ENCODE assay signal across 8 cellular contexts in genomic region chr7:142782922-142783900, GRCh38. TPM values are rescaled to one million over a fixed set of nuclear protein-coding genes. Genes with fewer than 3 reads are reported as not detected.
DNase-seq lines count a peak whose midpoint lies in the region; ATAC-seq and TF ChIP-seq lines count a peak whose summit lies in the region.

No MANE protein-coding gene starts in this region.

- POLR2A ChIA-PET in PC-3 (lab: Charles Lee; ENCODE audit: unreplicated experiment), result no interaction called here

- peak; percentile 85 for ATAC-seq in PC-3
- peak; percentile 44 to 54 for ATAC-seq in activated T-cell treated with anti-CD3 and anti-CD28 coated beads, Interleukin-2, amount 50 U/mL, for 72 hours (replicated peaks in 1 of 2)
- peak; percentile 77 to 81 for ATAC-seq in naive B cell (ENCODE audit: low read depth in 2 of 2)

- no peaks in the 10 kb centered on the region for H3K9me3 Mint-ChIP-seq in activated T-cell treated with anti-CD3 and anti-CD28 coated beads, Interleukin-2, amount 50 U/mL, for 72 hours
- no peaks in the 10 kb centered on the region for H3K9me3 Mint-ChIP-seq in naive B cell

- peak overlapping the region; percentile 78 to 85 for H3K4me3 Mint-ChIP-seq in activated T-cell treated with anti-CD3 and anti-CD28 coated beads, Interleukin-2, amount 50 U/mL, for 72 hours
- peak overlapping the region; percentile 80 to 96 (median 88) for H3K4me3 Mint-ChIP-seq in naive B cell

- no peaks in the 10 kb centered on the region for H4K20me1 ChIP-seq in PC-3 (ENCODE audit: low read length)

- no peaks in the 10 kb centered on the region for H3K27me3 ChIP-seq in PC-3 (ENCODE audit: low read length)

- H2AFZ ChIP-seq in PC-3 (ENCODE audit: low read length), result peak overlapping the region; percentile 94

- H3K4me1 ChIP-seq in ES-I3 (ENCODE audit: insufficient read depth, low read length), result no peaks in the 10 kb centered on the region
- 0 out of 2 replicates have a peak, but pooled peaks cover 4% of the 10 kb centered on the region for H3K4me1 ChIP-seq in PC-3 (ENCODE audit: insufficient read depth, low read length)

- no peaks in the 10 kb centered on the region for H3K27me3 Mint-ChIP-seq in activated T-cell treated with anti-CD3 and anti-CD28 coated beads, Interleukin-2, amount 50 U/mL, for 72 hours (ENCODE audit: low read depth)
- no peaks in the 10 kb centered on the region for H3K27me3 Mint-ChIP-seq in naive B cell

- H3K9me3 ChIP-seq in ES-I3 (ENCODE audit: control insufficient read depth, insufficient read depth, low read length) (no peaks in the 10 kb centered on the region), PC-3 (ENCODE audit: low read length) (no peaks in the 10 kb centered on the region)

- H3K4me1 Mint-ChIP-seq in activated T-cell treated with anti-CD3 and anti-CD28 coated beads, Interleukin-2, amount 50 U/mL, for 72 hours (ENCODE audit: low read depth), result peaks cover 15% of the 10 kb centered on the region
- peaks cover 26 to 50% (median 28%) of the 10 kb centered on the region in 3 donors for H3K4me1 Mint-ChIP-seq in naive B cell

- peak overlapping the region; percentile 17; the same call in 1 of the 2 replicates for H3K27ac ChIP-seq in PC-3 (ENCODE audit: low read length)

- CTCF ChIA-PET in PC-3 (lab: Charles Lee), result interaction anchor here (0.6 to 3.0 kb wide), 33 partner anchors 9 to 266 kb away, joined by 3 to 90 read pairs (median 5); no protein-coding TSS in a partner anchor

- peak overlapping the region; percentile 65 for H3K4me3 ChIP-seq in PC-3 (ENCODE audit: low read length)

- no TSS peak for BruUV-seq in PC-3 (replicated peaks; lab: Mats Ljungman, UMichigan)

- no peaks in the 10 kb centered on the region for H3K9me2 ChIP-seq in PC-3 (replicated peaks; ENCODE audit: low read length)

- no peaks in the 10 kb centered on the region for H3K36me3 ChIP-seq in ES-I3 (ENCODE audit: insufficient read depth, low read length)
- H3K36me3 ChIP-seq in PC-3 (ENCODE audit: low read depth, low read length), result no peaks in the 10 kb centered on the region

- H3F3A ChIP-seq in PC-3 (ENCODE audit: low read length, unreplicated experiment), result no peaks in the 10 kb centered on the region

- peak overlapping the region; percentile 93 for H3K27ac Mint-ChIP-seq in activated T-cell treated with anti-CD3 and anti-CD28 coated beads, Interleukin-2, amount 50 U/mL, for 72 hours
- peak overlapping the region; percentile 82 to 95 (median 88) for H3K27ac Mint-ChIP-seq in naive B cell

- intact Hi-C loops in PC-3 (cut with micrococcal nuclease), result loop anchor here (1.0 to 2.0 kb wide), 10 partner anchors 28 to 248 kb away; no protein-coding TSS in a partner anchor

- peak; percentile 97 for TF ChIP-seq CTCF in PC-3 (conservative IDR thresholded peaks at IDR 0.05; ENCODE audit: low read depth, low read length)

- peak; percentile 40 for DNase-seq in GOT3 (lab: John Stamatoyannopoulos, UW)
- peak; percentile 73 for DNase-seq in KG1 (lab: John Stamatoyannopoulos, UW)
- DNase-seq in PC-3, result peak; percentile 94
- DNase-seq in activated T-cell treated with anti-CD3 and anti-CD28 coated beads, Interleukin-2, amount 50 U/mL, for 72 hours, result peak; percentile 75 to 76
- DNase-seq in fibroblast of gingiva (ENCODE audit: low read depth), result peak; percentile 87
- DNase-seq in naive B cell, result peak; percentile 83
- peak; percentile 93 for DNase-seq in superior temporal gyrus (ENCODE audit: extremely low spot score)

- H3K36me3 Mint-ChIP-seq in activated T-cell treated with anti-CD3 and anti-CD28 coated beads, Interleukin-2, amount 50 U/mL, for 72 hours (ENCODE audit: insufficient read depth in 2 of 2), result peaks cover 4 to 6% of the 10 kb centered on the region in 2 donors
- peaks cover 0 to under 1% of the 10 kb centered on the region in 2 donors for H3K36me3 Mint-ChIP-seq in naive B cell

- H3K4me2 ChIP-seq in PC-3 (ENCODE audit: low read length), result peak overlapping the region; percentile 92

- no peaks in the 10 kb centered on the region for H3K79me2 ChIP-seq in PC-3 (ENCODE audit: low read length)

- H3K9ac ChIP-seq in ES-I3 (ENCODE audit: low read depth, low read length), result peak overlapping the region; percentile 56; the same call in 1 of the 2 replicates
- H3K9ac ChIP-seq in PC-3 (ENCODE audit: low read length), result peak overlapping the region; percentile 49

RNA-seq across cellular contexts. Expression of gene PRSS2, which starts 12.4 kb away (rescaled TPM):
- 0.40 TPM in 1 of 2 replicates, not detected in the other for total RNA-seq in PC-3 (2014; rRNA removed)
- total RNA-seq in activated T-cell treated with anti-CD3 and anti-CD28 coated beads, Interleukin-2, amount 50 U/mL, for 72 hours, result not detected
- under 1 TPM in 1 of 6 donors, not detected in 5; 0.41 TPM for polyA plus RNA-seq in naive B cell (ENCODE audit: low read depth in 6 of 6)

RNA-seq across cellular contexts. Expression of gene PRSS1, which starts 33.9 kb away (rescaled TPM):
- total RNA-seq in PC-3 (2014; rRNA removed), result not detected in 2 replicates
- total RNA-seq in activated T-cell treated with anti-CD3 and anti-CD28 coated beads, Interleukin-2, amount 50 U/mL, for 72 hours, result not detected
- polyA plus RNA-seq in naive B cell (ENCODE audit: low read depth in 6 of 6), result under 1 TPM in 2 of 6 donors, not detected in 4; 0.41 to 0.55 TPM

Comparison
In these comparisons a context has a peak if more than half of its experiments do, and no peak if none do; other contexts are left out.
1. Peak in every context shown above with its lines: DNase-seq, ATAC-seq, H3K4me3 ChIP-seq and H3K27ac ChIP-seq.
2. DNase-seq: peak in every context shown above with its lines; median percentile 94 in PC-3; 93 in superior temporal gyrus; 87 in fibroblast of gingiva; 83 in naive B cell; 76 in activated T-cell treated with anti-CD3 and anti-CD28 coated beads, Interleukin-2, amount 50 U/mL, for 72 hours; 73 in KG1; 40 in GOT3.